ENCODE assay signal across 12 cellular contexts in genomic region chr6:163260911-163261310, GRCh38.
DNase-seq lines count a peak whose midpoint lies in the region; ATAC-seq and TF ChIP-seq lines count a peak whose summit lies in the region.
"Had no signal": no experiment of that assay in that cellular context is flagged by ENCODE, and none has a peak within 500 bp of the region (broad histone marks: within the 10 kb centered on the region; RNA-seq: fewer than 3 reads in every experiment).

No MANE protein-coding gene starts in this region.

- H3K36me3 ChIP-seq in cardiac muscle cell (no peaks in the 10 kb centered on the region), left ventricle myocardium inferior (no peaks in the 10 kb centered on the region), neural progenitor cell (no peaks in the 10 kb centered on the region), left lung (no peaks in the 10 kb centered on the region)
- H3K36me3 ChIP-seq: colonic mucosa had no signal

- peak overlapping the region; percentile 78 for H3K4me2 ChIP-seq in neural progenitor cell

- no peaks in the 10 kb centered on the region for H3K79me2 ChIP-seq in neural progenitor cell (ENCODE audit: low read depth)

- no peak for ATAC-seq in HG02884 (IDR thresholded peaks at IDR 0.05; ENCODE audit: unreplicated experiment)
- ATAC-seq in GM21515 (IDR thresholded peaks at IDR 0.05; ENCODE audit: unreplicated experiment), result no peak
- ATAC-seq in left lung, result no peak
- ATAC-seq: activated T-cell treated with anti-CD3 and anti-CD28 coated beads, Interleukin-2, amount 50 U/mL, for 72 hours had no signal

- no peak overlapping the region for H3K9ac ChIP-seq in neural progenitor cell

- H3K27ac ChIP-seq in cardiac muscle cell (peak overlapping the region; percentile 6), left ventricle myocardium inferior (replicated peaks) (peak overlapping the region; percentile 73), neural progenitor cell (peak overlapping the region; percentile 46), left lung (no peak overlapping the region)
- H3K27ac ChIP-seq: colonic mucosa, VCaP had no signal

- H3K4me1 Mint-ChIP-seq in neural progenitor cell (peaks cover 56% of the 10 kb centered on the region), type B pancreatic cell (ENCODE audit: unreplicated experiment) (peaks cover 21% of the 10 kb centered on the region)

- peak overlapping the region; percentile 82 for H3K4me3 Mint-ChIP-seq in neural progenitor cell
- H3K4me3 Mint-ChIP-seq in type B pancreatic cell, result peak overlapping the region; percentile 79

- peaks cover 6% of the 10 kb centered on the region for H3K27me3 Mint-ChIP-seq in neural progenitor cell (ENCODE audit: insufficient read depth, low read depth)
- H3K27me3 Mint-ChIP-seq in type B pancreatic cell, result peaks cover 31% of the 10 kb centered on the region

- H2AFZ ChIP-seq in neural progenitor cell (replicated peaks), result peak overlapping the region; percentile 91

- TF ChIP-seq CTCF in cardiac muscle cell (IDR thresholded peaks at IDR 0.05; ENCODE audit: low read depth, low read length) (no peak), left ventricle myocardium inferior (IDR thresholded peaks at IDR 0.05; ENCODE audit: borderline replicate concordance) (no peak), neural progenitor cell (IDR thresholded peaks at IDR 0.05) (no peak), type B pancreatic cell (conservative IDR thresholded peaks at IDR 0.05) (no peak), left lung (IDR thresholded peaks at IDR 0.05) (no peak)

- H3K4me3 ChIP-seq in cardiac muscle cell (no peak overlapping the region), left ventricle myocardium inferior (peak overlapping the region; percentile 52), neural progenitor cell (peak overlapping the region; percentile 38), left lung (no peak overlapping the region)
- H3K4me3 ChIP-seq: colonic mucosa had no signal

- peaks cover 33% of the 10 kb centered on the region for H3F3A ChIP-seq in neural progenitor cell (ENCODE audit: low read depth)

- DNase-seq in cardiac muscle cell (ENCODE audit: low read depth in 1 of 2, low spot score in 1 of 2) (no peak), cardiac septum (ENCODE audit: low spot score) (no peak), left ventricle myocardium inferior (no peak), neural progenitor cell (ENCODE audit: low spot score) (peak; percentile 31), type B pancreatic cell (ENCODE audit: extremely low spot score, unreplicated experiment) (no peak), left lung (no peak)
- DNase-seq: activated T-cell treated with anti-CD3 and anti-CD28 coated beads, Interleukin-2, amount 50 U/mL, for 72 hours; colonic mucosa; Karpas-422 had no signal

- peaks cover 3% of the 10 kb centered on the region for H3K36me3 Mint-ChIP-seq in neural progenitor cell
- H3K36me3 Mint-ChIP-seq in type B pancreatic cell, result no peaks in the 10 kb centered on the region

- intact Hi-C loops in cardiac septum (cut with DNase I) (loop anchor here (5.0 kb wide), 1 partner anchor 151 kb away; the partner anchor contains the start of gene QKI), left ventricle myocardium inferior (cut with micrococcal nuclease) (no loop called here), left lung (cut with DNase I) (no loop called here)

- H4K20me1 ChIP-seq in neural progenitor cell (ENCODE audit: low read depth), result no peaks in the 10 kb centered on the region

- H3K27me3 ChIP-seq in cardiac muscle cell (no peaks in the 10 kb centered on the region), left ventricle myocardium inferior (ENCODE audit: low read depth) (no peaks in the 10 kb centered on the region), neural progenitor cell (no peaks in the 10 kb centered on the region), left lung (no peaks in the 10 kb centered on the region)
- H3K27me3 ChIP-seq: colonic mucosa had no signal

- H3K27ac Mint-ChIP-seq in neural progenitor cell, result peak overlapping the region; percentile 98
- H3K27ac Mint-ChIP-seq in type B pancreatic cell, result peak overlapping the region; percentile 20
- H3K27ac Mint-ChIP-seq: activated T-cell treated with anti-CD3 and anti-CD28 coated beads, Interleukin-2, amount 50 U/mL, for 72 hours had no signal

- H3K9me3 Mint-ChIP-seq in neural progenitor cell, result peaks cover 7% of the 10 kb centered on the region
- H3K9me3 Mint-ChIP-seq in type B pancreatic cell, result peaks cover 9% of the 10 kb centered on the region
- H3K9me3 Mint-ChIP-seq: activated T-cell treated with anti-CD3 and anti-CD28 coated beads, Interleukin-2, amount 50 U/mL, for 72 hours had no signal

- H3K9me3 ChIP-seq in cardiac muscle cell (ENCODE audit: low read depth) (no peaks in the 10 kb centered on the region), left ventricle myocardium inferior (replicated peaks) (no peaks in the 10 kb centered on the region), neural progenitor cell (ENCODE audit: low read depth) (no peaks in the 10 kb centered on the region), left lung (no peaks in the 10 kb centered on the region)
- H3K9me3 ChIP-seq: colonic mucosa had no signal

- H3K4me1 ChIP-seq in cardiac muscle cell (ENCODE audit: low read depth) (peaks cover 23% of the 10 kb centered on the region), left ventricle myocardium inferior (peaks cover 51% of the 10 kb centered on the region), neural progenitor cell (peaks cover 29% of the 10 kb centered on the region), left lung (peaks cover 0 to 12% of the 10 kb centered on the region in 2 donors)
- H3K4me1 ChIP-seq: colonic mucosa had no signal

Comparison
In these comparisons a context has a peak if more than half of its experiments do, and no peak if none do; other contexts are left out.
1. H3K4me3 ChIP-seq: peak in left ventricle myocardium inferior (single experiment) and neural progenitor cell (single experiment); none in cardiac muscle cell (single experiment) and left lung (0 of 2).
2. H3K27ac ChIP-seq: peak in cardiac muscle cell (single experiment), left ventricle myocardium inferior (single experiment) and neural progenitor cell (single experiment); none in left lung (0 of 2).